In genomic region chr4:106583567-106583966, GRCh38 we compare ENCODE assay signal across 10 cellular contexts.
DNase-seq lines count a peak whose midpoint lies in the region; ATAC-seq and TF ChIP-seq lines count a peak whose summit lies in the region.
"Had no signal": no experiment of that assay in that cellular context is flagged by ENCODE, and none has a peak within 500 bp of the region (broad histone marks: within the 10 kb centered on the region; RNA-seq: fewer than 3 reads in every experiment).

No MANE protein-coding gene starts in this region.

- H3K9me3 ChIP-seq in lower lobe of right lung: no peaks in the 10 kb centered on the region
- H3K9me3 ChIP-seq in CD8-positive, alpha-beta T cell (ENCODE audit: low read length): no peaks in the 10 kb centered on the region

- ATAC-seq in lower lobe of right lung: peak; percentile 37 to 41
- ATAC-seq in activated naive CD4-positive, alpha-beta T cell treated with anti-CD3 and anti-CD28 coated beads, Interleukin-2, amount 50 U/mL, for 72 hours: no peak
- ATAC-seq in activated CD8-positive, alpha-beta T cell treated with anti-CD3 and anti-CD28 coated beads for 36 hours: no peak
- ATAC-seq in CD8-positive, alpha-beta T cell: no peak
- ATAC-seq in activated CD4-positive, alpha-beta T cell treated with anti-CD3 and anti-CD28 coated beads for 36 hours: no peak

- H3K4me1 ChIP-seq in lower lobe of right lung: no peaks in the 10 kb centered on the region
- H3K4me1 ChIP-seq in CD8-positive, alpha-beta T cell (ENCODE audit: insufficient read depth, low read length): no peaks in the 10 kb centered on the region

- H3K36me3 Mint-ChIP-seq in activated naive CD4-positive, alpha-beta T cell treated with anti-CD3 and anti-CD28 coated beads, Interleukin-2, amount 50 U/mL, for 72 hours: no peaks in the 10 kb centered on the region
- H3K36me3 Mint-ChIP-seq in activated CD8-positive, alpha-beta T cell treated with anti-CD3 and anti-CD28 coated beads for 36 hours (ENCODE audit: low read depth): no peaks in the 10 kb centered on the region
- no peaks in the 10 kb centered on the region for H3K36me3 Mint-ChIP-seq in CD8-positive, alpha-beta T cell
- no peaks in the 10 kb centered on the region for H3K36me3 Mint-ChIP-seq in activated CD4-positive, alpha-beta T cell treated with anti-CD3 and anti-CD28 coated beads for 36 hours (ENCODE audit: low read depth)
- H3K36me3 Mint-ChIP-seq: memory B cell had no signal

- no peaks in the 10 kb centered on the region for H3K27me3 Mint-ChIP-seq in activated CD8-positive, alpha-beta T cell treated with anti-CD3 and anti-CD28 coated beads for 36 hours
- no peaks in the 10 kb centered on the region for H3K27me3 Mint-ChIP-seq in CD8-positive, alpha-beta T cell (ENCODE audit: low read depth)
- H3K27me3 Mint-ChIP-seq in activated CD4-positive, alpha-beta T cell treated with anti-CD3 and anti-CD28 coated beads for 36 hours: peaks cover 5% of the 10 kb centered on the region
- H3K27me3 Mint-ChIP-seq: memory B cell had no signal

- H3K27ac ChIP-seq in lower lobe of right lung: no peak overlapping the region
- H3K27ac ChIP-seq in CD8-positive, alpha-beta T cell (ENCODE audit: low read depth, low read length): no peak overlapping the region

- H3K4me1 Mint-ChIP-seq in activated CD8-positive, alpha-beta T cell treated with anti-CD3 and anti-CD28 coated beads for 36 hours (ENCODE audit: low read depth): no peaks in the 10 kb centered on the region
- no peaks in the 10 kb centered on the region for H3K4me1 Mint-ChIP-seq in CD8-positive, alpha-beta T cell (ENCODE audit: low read depth)
- no peaks in the 10 kb centered on the region for H3K4me1 Mint-ChIP-seq in activated CD4-positive, alpha-beta T cell treated with anti-CD3 and anti-CD28 coated beads for 36 hours
- H3K4me1 Mint-ChIP-seq: memory B cell had no signal

- POLR2A ChIA-PET in activated CD8-positive, alpha-beta T cell treated with anti-CD3 and anti-CD28 coated beads for 36 hours (lab: Charles Lee): no interaction called here
- POLR2A ChIA-PET in CD8-positive, alpha-beta T cell (lab: Charles Lee): interaction anchor here (0.7 kb wide), 1 partner anchor 10 kb away, joined by 3 read pairs; no protein-coding TSS in a partner anchor
- POLR2A ChIA-PET in activated CD4-positive, alpha-beta T cell treated with anti-CD3 and anti-CD28 coated beads for 36 hours (lab: Charles Lee): no interaction called here

- intact Hi-C loops in lower lobe of right lung (cut with DNase I): no loop called here
- intact Hi-C loops in activated CD8-positive, alpha-beta T cell treated with anti-CD3 and anti-CD28 coated beads for 36 hours (cut with micrococcal nuclease): no loop called here
- intact Hi-C loops in CD8-positive, alpha-beta T cell (cut with DNase I, micrococcal nuclease): no loop called here
- intact Hi-C loops in activated CD4-positive, alpha-beta T cell treated with anti-CD3 and anti-CD28 coated beads for 36 hours (cut with DNase I, micrococcal nuclease): no loop called here

- no peaks in the 10 kb centered on the region for H3K27me3 ChIP-seq in lower lobe of right lung (ENCODE audit: low read depth)
- H3K27me3 ChIP-seq in CD8-positive, alpha-beta T cell (ENCODE audit: insufficient read depth, low read length): no peaks in the 10 kb centered on the region

- DNase-seq in AG09319 (ENCODE audit: extremely low read depth, low read depth) (peak; percentile 76), LHCN-M2 (ENCODE audit: low read depth) (peak; percentile 95), brain pericyte (ENCODE audit: low read depth, low spot score) (peak; percentile 69), lower lobe of right lung (no peak)
- DNase-seq in activated naive CD4-positive, alpha-beta T cell treated with anti-CD3 and anti-CD28 coated beads, Interleukin-2, amount 50 U/mL, for 72 hours (ENCODE audit: low spot score in 2 of 2): no peak
- no peak for DNase-seq in activated CD8-positive, alpha-beta T cell treated with anti-CD3 and anti-CD28 coated beads for 36 hours
- no peak for DNase-seq in CD8-positive, alpha-beta T cell
- DNase-seq in activated CD4-positive, alpha-beta T cell treated with anti-CD3 and anti-CD28 coated beads for 36 hours: no peak
- DNase-seq: effector CD4-positive, alpha-beta T cell had no signal

- no peak overlapping the region for H3K4me3 ChIP-seq in lower lobe of right lung
- no peak overlapping the region for H3K4me3 ChIP-seq in CD8-positive, alpha-beta T cell (ENCODE audit: low read depth, low read length)

- no peak overlapping the region for H3K27ac Mint-ChIP-seq in activated naive CD4-positive, alpha-beta T cell treated with anti-CD3 and anti-CD28 coated beads, Interleukin-2, amount 50 U/mL, for 72 hours
- no peak overlapping the region for H3K27ac Mint-ChIP-seq in activated CD8-positive, alpha-beta T cell treated with anti-CD3 and anti-CD28 coated beads for 36 hours
- no peak overlapping the region for H3K27ac Mint-ChIP-seq in CD8-positive, alpha-beta T cell
- H3K27ac Mint-ChIP-seq in activated CD4-positive, alpha-beta T cell treated with anti-CD3 and anti-CD28 coated beads for 36 hours: no peak overlapping the region
- H3K27ac Mint-ChIP-seq: memory B cell had no signal

- H3K9me3 Mint-ChIP-seq in activated naive CD4-positive, alpha-beta T cell treated with anti-CD3 and anti-CD28 coated beads, Interleukin-2, amount 50 U/mL, for 72 hours: peaks cover 0 to 5% of the 10 kb centered on the region in 2 donors
- no peaks in the 10 kb centered on the region for H3K9me3 Mint-ChIP-seq in activated CD8-positive, alpha-beta T cell treated with anti-CD3 and anti-CD28 coated beads for 36 hours
- no peaks in the 10 kb centered on the region for H3K9me3 Mint-ChIP-seq in CD8-positive, alpha-beta T cell
- no peaks in the 10 kb centered on the region for H3K9me3 Mint-ChIP-seq in activated CD4-positive, alpha-beta T cell treated with anti-CD3 and anti-CD28 coated beads for 36 hours (ENCODE audit: low read depth)
- H3K9me3 Mint-ChIP-seq: memory B cell had no signal

- H3K4me3 Mint-ChIP-seq in activated CD8-positive, alpha-beta T cell treated with anti-CD3 and anti-CD28 coated beads for 36 hours: no peak overlapping the region
- no peak overlapping the region for H3K4me3 Mint-ChIP-seq in CD8-positive, alpha-beta T cell
- H3K4me3 Mint-ChIP-seq in activated CD4-positive, alpha-beta T cell treated with anti-CD3 and anti-CD28 coated beads for 36 hours: no peak overlapping the region
- H3K4me3 Mint-ChIP-seq: memory B cell had no signal

- H3K36me3 ChIP-seq in lower lobe of right lung: no peaks in the 10 kb centered on the region
- H3K36me3 ChIP-seq in CD8-positive, alpha-beta T cell (ENCODE audit: insufficient read depth, low read length): no peaks in the 10 kb centered on the region

- no peak for TF ChIP-seq CTCF in AG09319 (IDR thresholded peaks at IDR 0.05; ENCODE audit: low read depth, low read length)
- TF ChIP-seq CTCF in lower lobe of right lung (IDR thresholded peaks at IDR 0.05): no peak
- no peak for TF ChIP-seq CTCF in activated CD8-positive, alpha-beta T cell treated with anti-CD3 and anti-CD28 coated beads for 36 hours (IDR thresholded peaks at IDR 0.05)
- TF ChIP-seq CTCF in CD8-positive, alpha-beta T cell (IDR thresholded peaks at IDR 0.05): no peak

- CTCF ChIA-PET in activated CD8-positive, alpha-beta T cell treated with anti-CD3 and anti-CD28 coated beads for 36 hours (lab: Charles Lee): no interaction called here
- CTCF ChIA-PET in CD8-positive, alpha-beta T cell (lab: Charles Lee): interaction anchor here (1.0 kb wide), 1 partner anchor 12 kb away, joined by 3 read pairs; no protein-coding TSS in a partner anchor
- CTCF ChIA-PET in activated CD4-positive, alpha-beta T cell treated with anti-CD3 and anti-CD28 coated beads for 36 hours (lab: Charles Lee): interaction anchor here (0.6 to 0.7 kb wide), 2 partner anchors 14 to 77 kb away, joined by 3 to 5 read pairs; no protein-coding TSS in a partner anchor

Comparison
In these comparisons a context has a peak if more than half of its experiments do, and no peak if none do; other contexts are left out.
1. DNase-seq: peak in AG09319 (single experiment), LHCN-M2 (single experiment) and brain pericyte (single experiment); none in lower lobe of right lung (single experiment), activated naive CD4-positive, alpha-beta T cell treated with anti-CD3 and anti-CD28 coated beads, Interleukin-2, amount 50 U/mL, for 72 hours (0 of 2), activated CD8-positive, alpha-beta T cell treated with anti-CD3 and anti-CD28 coated beads for 36 hours (single experiment), CD8-positive, alpha-beta T cell (0 of 7) and activated CD4-positive, alpha-beta T cell treated with anti-CD3 and anti-CD28 coated beads for 36 hours (single experiment).
2. ATAC-seq: peak in lower lobe of right lung (2 of 2); none in activated naive CD4-positive, alpha-beta T cell treated with anti-CD3 and anti-CD28 coated beads, Interleukin-2, amount 50 U/mL, for 72 hours (0 of 2), activated CD8-positive, alpha-beta T cell treated with anti-CD3 and anti-CD28 coated beads for 36 hours (single experiment), CD8-positive, alpha-beta T cell (single experiment) and activated CD4-positive, alpha-beta T cell treated with anti-CD3 and anti-CD28 coated beads for 36 hours (single experiment).